8 cellular contexts compared by ENCODE assay signal in genomic region chr5:138753794-138754698, GRCh38. TPM values are rescaled to one million over a fixed set of nuclear protein-coding genes. Genes with fewer than 3 reads are reported as not detected.
DNase-seq lines count a peak whose midpoint lies in the region; FAIRE-seq and TF ChIP-seq lines count a peak whose summit lies in the region.

No MANE protein-coding gene starts in this region.

- peaks cover 0 to 12% (median 5%) of the 10 kb centered on the region in 4 donors for H3K36me3 ChIP-seq in transverse colon

- no peaks in the 10 kb centered on the region for H3K9me3 ChIP-seq in transverse colon

- H3K9me3 Mint-ChIP-seq in activated naive CD8-positive, alpha-beta T cell treated with anti-CD3 and anti-CD28 coated beads for 36 hours, result peaks cover 17% of the 10 kb centered on the region

- H3K27me3 Mint-ChIP-seq in activated naive CD8-positive, alpha-beta T cell treated with anti-CD3 and anti-CD28 coated beads for 36 hours, result peaks cover 73% of the 10 kb centered on the region

- H3K4me3 Mint-ChIP-seq in activated naive CD8-positive, alpha-beta T cell treated with anti-CD3 and anti-CD28 coated beads for 36 hours, result peak overlapping the region; percentile 80

- peak overlapping the region; percentile 44 for H3K27ac Mint-ChIP-seq in activated naive CD8-positive, alpha-beta T cell treated with anti-CD3 and anti-CD28 coated beads for 36 hours

- H3K4me3 ChIP-seq in transverse colon, result peak overlapping the region; percentile 68 to 99 (median 96)

- WGBS in transverse colon (ENCODE audit: low coverage in 1 of 2), 2 donors, result 3 to 7% methylated on average over 10 to 37 of the region's 58 CpGs

- in situ Hi-C loops in transverse colon (cut with MboI; ENCODE audit: low pct_ligation_motif_present in 1 of 4, low pct_unique_long_range_greater_than_20kb in 1 of 4, low sequenced_read_pairs in 3 of 4), result no loop called here

- H3K27me3 ChIP-seq in transverse colon, result no peaks in the 10 kb centered on the region

- FAIRE-seq in HTR-8/SVneo (lab: Jason Lieb, UNC) (peak; percentile 16), RCC 7860 (lab: Jason Lieb, UNC) (no peak)

- intact Hi-C loops in head of caudate nucleus (cut with DNase I), result no loop called here
- intact Hi-C loops in transverse colon (cut with DNase I; ENCODE audit: low total_unique reads), result no loop called here

- H3K27ac ChIP-seq in transverse colon, result peak overlapping the region; percentile 99 to 100 (median 100)

- H3K4me1 Mint-ChIP-seq in activated naive CD8-positive, alpha-beta T cell treated with anti-CD3 and anti-CD28 coated beads for 36 hours, result peaks cover 19% of the 10 kb centered on the region

- peaks cover 0 to 42% (median 32%) of the 10 kb centered on the region in 4 donors for H3K4me1 ChIP-seq in transverse colon

- TF ChIP-seq CTCF in transverse colon (IDR thresholded peaks at IDR 0.05), result no peak

- H3K36me3 Mint-ChIP-seq in activated naive CD8-positive, alpha-beta T cell treated with anti-CD3 and anti-CD28 coated beads for 36 hours, result peaks cover 28% of the 10 kb centered on the region

- peak; percentile 84 for TF ChIP-seq POLR2A in transverse colon (IDR thresholded peaks at IDR 0.05)

- DNase-seq in NCI-H1436 (lab: John Stamatoyannopoulos, UW) (peak; percentile 30), NCI-H1436 treated with DMSO at 0.1 percent for 48 hours (lab: John Stamatoyannopoulos, UW) (no peak), HTR-8/SVneo (ENCODE audit: insufficient read length, low spot score) (peak; percentile 70), RCC 7860 (ENCODE audit: low spot score) (peak; percentile 83), head of caudate nucleus (peak; percentile 63 to 91 (median 77)), nucleus accumbens (lab: John Stamatoyannopoulos, UW) (peak in 45 of 56 donors; percentile 8 to 84 (median 51)), transverse colon (peak; percentile 93)
- peak; percentile 73 for DNase-seq in activated naive CD8-positive, alpha-beta T cell treated with anti-CD3 and anti-CD28 coated beads for 36 hours

- peak; percentile 39 for TF ChIP-seq EP300 in transverse colon (IDR thresholded peaks at IDR 0.05; ENCODE audit: low read depth)

RNA-seq across cellular contexts. Expression of gene CTNNA1, which starts 0.8 kb away (rescaled TPM):
- total RNA-seq in activated naive CD8-positive, alpha-beta T cell treated with anti-CD3 and anti-CD28 coated beads for 36 hours, result 10 to 100 TPM; 58.1 to 69.7 TPM
- 100 to 1,000 TPM; 272 to 381 (median 316) TPM for total RNA-seq in transverse colon
